In genomic region chr4:155506761-155507160, GRCh38 we compare ENCODE assay signal across 19 cellular contexts.
DNase-seq lines count a peak whose midpoint lies in the region; ATAC-seq and TF ChIP-seq lines count a peak whose summit lies in the region.
"Had no signal": no experiment of that assay in that cellular context is flagged by ENCODE, and none has a peak within 500 bp of the region (broad histone marks: within the 10 kb centered on the region; RNA-seq: fewer than 3 reads in every experiment).

No MANE protein-coding gene starts in this region.

- H3K9me3 ChIP-seq in OCI-LY3 (ENCODE audit: insufficient read depth, low read length) (peaks cover 3% of the 10 kb centered on the region; the same call in 1 of the 2 replicates), heart left ventricle (no peaks in the 10 kb centered on the region), thoracic aorta (no peaks in the 10 kb centered on the region), neural progenitor cell (ENCODE audit: low read depth) (no peaks in the 10 kb centered on the region)
- H3K9me3 ChIP-seq: Caco-2 had no signal

- H3K27me3 Mint-ChIP-seq in neural progenitor cell (ENCODE audit: insufficient read depth, low read depth): no peaks in the 10 kb centered on the region
- H3K27me3 Mint-ChIP-seq: CD4-positive, alpha-beta T cell had no signal

- H3K36me3 Mint-ChIP-seq in neural progenitor cell: no peaks in the 10 kb centered on the region

- ATAC-seq in heart left ventricle (peak in 2 of 4 donors; percentile 49 to 60), thoracic aorta (ENCODE audit: insufficient number of reproducible peaks, low FRiP score, low read depth) (no peak), GM21381 (IDR thresholded peaks at IDR 0.05; ENCODE audit: unreplicated experiment) (no peak)
- ATAC-seq: GM12878, HepG2, PC-3 had no signal

- H3K27me3 ChIP-seq in OCI-LY3 (ENCODE audit: low read depth, low read length) (no peaks in the 10 kb centered on the region), heart left ventricle (no peaks in the 10 kb centered on the region), thoracic aorta (replicated peaks; ENCODE audit: insufficient read depth) (no peaks in the 10 kb centered on the region), neural progenitor cell (no peaks in the 10 kb centered on the region)

- intact Hi-C loops in heart left ventricle (cut with DNase I): loop anchor here in 1 of 10 donors (10.0 kb wide), 1 partner anchor 158 kb away; the partner anchor contains the start of gene GUCY1A1

- H3K4me1 ChIP-seq in OCI-LY3 (ENCODE audit: low read length): no peaks in the 10 kb centered on the region
- H3K4me1 ChIP-seq in heart left ventricle: peaks cover 0 to 50% (median 23%) of the 10 kb centered on the region in 12 donors
- peaks cover 12 to 41% of the 10 kb centered on the region in 2 donors for H3K4me1 ChIP-seq in thoracic aorta (ENCODE audit: control insufficient read depth in 1 of 2, low read depth in 2 of 2)
- H3K4me1 ChIP-seq in neural progenitor cell: no peaks in the 10 kb centered on the region
- H3K4me1 ChIP-seq: Caco-2 had no signal

- H3K4me2 ChIP-seq in OCI-LY3 (ENCODE audit: low read length): no peak overlapping the region
- no peak overlapping the region for H3K4me2 ChIP-seq in neural progenitor cell

- no peak overlapping the region for H3K4me3 ChIP-seq in OCI-LY3 (ENCODE audit: low read length)
- H3K4me3 ChIP-seq in heart left ventricle: no peak overlapping the region
- H3K4me3 ChIP-seq in thoracic aorta: peak overlapping the region; percentile 32
- no peak overlapping the region for H3K4me3 ChIP-seq in neural progenitor cell
- H3K4me3 ChIP-seq: GM12878 had no signal

- DNase-seq in heart left ventricle (peak in 1 of 5 donors; percentile 47), left kidney (ENCODE audit: low read depth, low spot score) (peak; percentile 43), thoracic aorta (ENCODE audit: low spot score) (no peak), neural progenitor cell (ENCODE audit: low spot score) (no peak)
- no peak for DNase-seq in activated naive CD4-positive, alpha-beta T cell treated with Interleukin-2 at 50 U/mL for 16 hours
- DNase-seq: Caco-2; CD4-positive, alpha-beta T cell; KBM-7; NCI-H1417; NCI-H187; NCI-H2107; NCI-H2227 treated with DMSO at 0.1 percent for 48 hours; NCI-H524 treated with DMSO at 0.1 percent for 48 hours; PC-3; RPMI8226 had no signal

- H3K36me3 ChIP-seq in OCI-LY3 (replicated peaks; ENCODE audit: low read depth, low read length) (no peaks in the 10 kb centered on the region), heart left ventricle (no peaks in the 10 kb centered on the region), thoracic aorta (no peaks in the 10 kb centered on the region), neural progenitor cell (no peaks in the 10 kb centered on the region)

- no peak overlapping the region for H3K27ac Mint-ChIP-seq in neural progenitor cell
- H3K27ac Mint-ChIP-seq: CD4-positive, alpha-beta T cell had no signal

- no peak overlapping the region for H3K4me3 Mint-ChIP-seq in neural progenitor cell
- H3K4me3 Mint-ChIP-seq: CD4-positive, alpha-beta T cell had no signal

- TF ChIP-seq CTCF in OCI-LY3 (IDR thresholded peaks at IDR 0.05; ENCODE audit: low read depth, low read length): no peak
- no peak for TF ChIP-seq CTCF in heart left ventricle (IDR thresholded peaks at IDR 0.05)
- no peak for TF ChIP-seq CTCF in thoracic aorta (IDR thresholded peaks at IDR 0.05)
- no peak for TF ChIP-seq CTCF in neural progenitor cell (IDR thresholded peaks at IDR 0.05)

- H3K27ac ChIP-seq in OCI-LY3 (ENCODE audit: low read length): no peak overlapping the region
- peak overlapping the region in 9 of 12 donors; percentile 12 to 66 (median 37) for H3K27ac ChIP-seq in heart left ventricle
- H3K27ac ChIP-seq in thoracic aorta: no peak overlapping the region
- no peak overlapping the region for H3K27ac ChIP-seq in neural progenitor cell

- 0 out of 2 replicates have a peak overlapping the region, but pooled peaks have one; percentile 25 for H2AFZ ChIP-seq in OCI-LY3 (ENCODE audit: low read depth, low read length)
- no peak overlapping the region for H2AFZ ChIP-seq in neural progenitor cell (replicated peaks)

- H3K4me1 Mint-ChIP-seq in neural progenitor cell: peaks cover 3% of the 10 kb centered on the region

- H3K9me3 Mint-ChIP-seq in neural progenitor cell: no peaks in the 10 kb centered on the region
- H3K9me3 Mint-ChIP-seq: CD4-positive, alpha-beta T cell had no signal

- H3K79me2 ChIP-seq in OCI-LY3 (ENCODE audit: low read length): no peaks in the 10 kb centered on the region
- no peaks in the 10 kb centered on the region for H3K79me2 ChIP-seq in neural progenitor cell (ENCODE audit: low read depth)

- H3K9ac ChIP-seq in OCI-LY3 (ENCODE audit: low read length): no peak overlapping the region
- no peak overlapping the region for H3K9ac ChIP-seq in neural progenitor cell

- TF ChIP-seq POLR2A in heart left ventricle (IDR thresholded peaks at IDR 0.05): no peak

- H4K20me1 ChIP-seq in OCI-LY3 (ENCODE audit: insufficient read depth, low read length) (no peaks in the 10 kb centered on the region), neural progenitor cell (ENCODE audit: low read depth) (no peaks in the 10 kb centered on the region)

- whole genome bisulfite sequencing in heart left ventricle, 4 donors: 38 to 51% (median 46%) methylated on average over 4 of the region's 4 CpGs

- no peaks in the 10 kb centered on the region for H3F3A ChIP-seq in neural progenitor cell (ENCODE audit: low read depth)

Comparison
In these comparisons a context has a peak if more than half of its experiments do, and no peak if none do; other contexts are left out.
1. H3K27ac ChIP-seq: peak in heart left ventricle (9 of 12); none in OCI-LY3 (single experiment), thoracic aorta (0 of 2) and neural progenitor cell (single experiment).